ENCODE assay signal across 27 cellular contexts in genomic region chr20:59620860-59621485, GRCh38. TPM values are rescaled to one million over a fixed set of nuclear protein-coding genes. Genes with fewer than 3 reads are reported as not detected.
"Had no signal": no experiment of that assay in that cellular context is flagged by ENCODE, and none has a peak within 500 bp of the region (broad histone marks: within the 10 kb centered on the region; RNA-seq: fewer than 3 reads in every experiment).

No MANE protein-coding gene starts in this region.

- H3K36me3 Mint-ChIP-seq: activated naive CD4-positive, alpha-beta T cell treated with anti-CD3 and anti-CD28 coated beads, Interleukin-2, amount 10 ng/mL, durations not matched to agents 7 days and 5 days; naive B cell; type B pancreatic cell had no signal

- H3K27ac ChIP-seq: epithelial cell of prostate, ovary, psoas muscle, skin epidermis, testis had no signal

- H3K9me3 ChIP-seq: mucosa of descending colon, ovary, psoas muscle, testis had no signal

- H3K4me3 ChIP-seq: mucosa of descending colon, ovary, psoas muscle, skin epidermis, testis had no signal

- H3K27me3 Mint-ChIP-seq: activated CD4-positive, alpha-beta T cell treated with anti-CD3 and anti-CD28 coated beads, Interleukin-2, amount 10 ng/mL, durations not matched to agents 7 days and 5 days; activated naive CD8-positive, alpha-beta T cell treated with anti-CD3 and anti-CD28 coated beads, Interleukin-2, amount 50 U/mL, for 24 hours had no signal

- DNase-seq: activated CD4-positive, alpha-beta T cell treated with anti-CD3 and anti-CD28 coated beads, Interleukin-2, amount 10 ng/mL, durations not matched to agents 7 days and 5 days; activated CD8-positive, alpha-beta memory T cell treated with anti-CD3 and anti-CD28 coated beads, Interleukin-2, amount 50 U/mL, for 4 hours; activated effector memory CD4-positive, alpha-beta T cell treated with Interleukin-2 at 50 U/mL for 16 hours; activated naive CD4-positive, alpha-beta T cell treated with anti-CD3 and anti-CD28 coated beads, Interleukin-2, amount 10 ng/mL, durations not matched to agents 7 days and 5 days; activated naive CD8-positive, alpha-beta T cell treated with anti-CD3 and anti-CD28 coated beads, Interleukin-2, amount 50 U/mL, for 24 hours; activated T-cell treated with anti-CD3 and anti-CD28 coated beads, Interleukin-2, amount 50 U/mL, for 48 hours; effector memory CD8-positive, alpha-beta T cell; foreskin fibroblast; left cardiac atrium; mesenchymal stem cell; mucosa of descending colon; naive B cell; ovary; psoas muscle; right cardiac atrium; stimulated activated CD4-positive, alpha-beta T cell treated with anti-CD3 and anti-CD28 coated beads, Interleukin-15, amount 100 ng/mL, for 24 hours; stimulated activated CD4-positive, alpha-beta T cell treated with anti-CD3 and anti-CD28 coated beads, Interleukin-2, amount 100 ng/mL, for 48 hours; stimulated activated naive CD8-positive, alpha-beta T cell treated with anti-CD3 and anti-CD28 coated beads, Interleukin-15, amount 100 ng/mL, for 72 hours; T1000; testis had no signal

- H3K4me1 ChIP-seq: psoas muscle, testis had no signal

- H3K36me3 ChIP-seq: ovary had no signal

- H3K27ac Mint-ChIP-seq: activated CD4-positive, alpha-beta T cell treated with anti-CD3 and anti-CD28 coated beads, Interleukin-2, amount 10 ng/mL, durations not matched to agents 7 days and 5 days; activated naive CD4-positive, alpha-beta T cell treated with anti-CD3 and anti-CD28 coated beads, Interleukin-2, amount 10 ng/mL, durations not matched to agents 7 days and 5 days; activated naive CD8-positive, alpha-beta T cell treated with anti-CD3 and anti-CD28 coated beads, Interleukin-2, amount 50 U/mL, for 24 hours; dendritic cell treated with granulocyte-macrophage colony-stimulating factor and Interleukin-4, amounts not matched to agents 40 ng/mL and 50 ng/mL, for 4 days; effector memory CD8-positive, alpha-beta T cell; naive B cell; stimulated activated naive CD8-positive, alpha-beta T cell treated with anti-CD3 and anti-CD28 coated beads, Interleukin-15, amount 100 ng/mL, for 72 hours; type B pancreatic cell had no signal

- H3K4me3 Mint-ChIP-seq: activated CD4-positive, alpha-beta T cell treated with anti-CD3 and anti-CD28 coated beads, Interleukin-2, amount 10 ng/mL, durations not matched to agents 7 days and 5 days; activated naive CD4-positive, alpha-beta T cell treated with anti-CD3 and anti-CD28 coated beads, Interleukin-2, amount 10 ng/mL, durations not matched to agents 7 days and 5 days; activated naive CD8-positive, alpha-beta T cell treated with anti-CD3 and anti-CD28 coated beads, Interleukin-2, amount 50 U/mL, for 24 hours; dendritic cell treated with granulocyte-macrophage colony-stimulating factor and Interleukin-4, amounts not matched to agents 40 ng/mL and 50 ng/mL, for 4 days; effector memory CD8-positive, alpha-beta T cell; naive B cell; stimulated activated naive CD8-positive, alpha-beta T cell treated with anti-CD3 and anti-CD28 coated beads, Interleukin-15, amount 100 ng/mL, for 72 hours; type B pancreatic cell had no signal

- H3K4me1 Mint-ChIP-seq: activated CD4-positive, alpha-beta T cell treated with anti-CD3 and anti-CD28 coated beads, Interleukin-2, amount 10 ng/mL, durations not matched to agents 7 days and 5 days; activated naive CD4-positive, alpha-beta T cell treated with anti-CD3 and anti-CD28 coated beads, Interleukin-2, amount 10 ng/mL, durations not matched to agents 7 days and 5 days; activated naive CD8-positive, alpha-beta T cell treated with anti-CD3 and anti-CD28 coated beads, Interleukin-2, amount 50 U/mL, for 24 hours; naive B cell; stimulated activated naive CD8-positive, alpha-beta T cell treated with anti-CD3 and anti-CD28 coated beads, Interleukin-15, amount 100 ng/mL, for 72 hours had no signal

- ATAC-seq: activated naive CD8-positive, alpha-beta T cell treated with anti-CD3 and anti-CD28 coated beads, Interleukin-2, amount 50 U/mL, for 24 hours; effector memory CD8-positive, alpha-beta T cell; left cardiac atrium; mucosa of descending colon; psoas muscle; right cardiac atrium; stimulated activated naive CD8-positive, alpha-beta T cell treated with anti-CD3 and anti-CD28 coated beads, Interleukin-15, amount 100 ng/mL, for 72 hours had no signal

- H3K9me3 Mint-ChIP-seq: activated CD4-positive, alpha-beta T cell treated with anti-CD3 and anti-CD28 coated beads, Interleukin-2, amount 10 ng/mL, durations not matched to agents 7 days and 5 days; activated naive CD4-positive, alpha-beta T cell treated with anti-CD3 and anti-CD28 coated beads, Interleukin-2, amount 10 ng/mL, durations not matched to agents 7 days and 5 days; activated naive CD8-positive, alpha-beta T cell treated with anti-CD3 and anti-CD28 coated beads, Interleukin-2, amount 50 U/mL, for 24 hours; dendritic cell treated with granulocyte-macrophage colony-stimulating factor and Interleukin-4, amounts not matched to agents 40 ng/mL and 50 ng/mL, for 4 days; effector memory CD8-positive, alpha-beta T cell; stimulated activated naive CD8-positive, alpha-beta T cell treated with anti-CD3 and anti-CD28 coated beads, Interleukin-15, amount 100 ng/mL, for 72 hours; type B pancreatic cell had no signal

- H3K27me3 ChIP-seq: ovary, testis had no signal

RNA-seq across cellular contexts. Expression of gene PHACTR3, which starts 16.6 kb away (rescaled TPM):
- total RNA-seq: activated CD4-positive, alpha-beta T cell treated with anti-CD3 and anti-CD28 coated beads, Interleukin-2, amount 10 ng/mL, durations not matched to agents 7 days and 5 days; glomerular endothelial cell; T-helper 1 cell treated with Interleukin-12 subunit alpha and Interleukin-12 subunit beta and Interleukin-4 antibody, amounts not matched to agents 30 ng/mL and 1 ng/mL, for 36 hours had no signal
- polyA plus RNA-seq: aorta had no signal
